ENCODE assay signal across 12 cellular contexts in genomic region chr7:39754326-39755120, GRCh38.
A peak's percentile ranks its signal among the peaks of the same experiment; 100 is the strongest.
DNase-seq lines count a peak whose midpoint lies in the region; ATAC-seq, FAIRE-seq and TF ChIP-seq lines count a peak whose summit lies in the region.
"Had no signal": no experiment of that assay in that cellular context is flagged by ENCODE, and none has a peak within 500 bp of the region (broad histone marks: within the 10 kb centered on the region; RNA-seq: fewer than 3 reads in every experiment).

No MANE protein-coding gene starts in this region.

- TF ChIP-seq CTCF in K562 (IDR thresholded peaks at IDR 0.05 in 2 of 3, conservative IDR thresholded peaks at IDR 0.05 in 1 of 3; ENCODE audit: insufficient read depth in 2 of 3, low read depth in 1 of 3, low read length in 3 of 3), result no peak
- TF ChIP-seq CTCF in lung (IDR thresholded peaks at IDR 0.05; ENCODE audit: control extremely low read depth, extremely low read depth), result no peak
- TF ChIP-seq CTCF in MM.1S (IDR thresholded peaks at IDR 0.05; ENCODE audit: low read length), result no peak

- H3K36me3 ChIP-seq in ACC112 (ENCODE audit: insufficient read depth, low read length) (no peaks in the 10 kb centered on the region), K562 (ENCODE audit: control insufficient read depth, insufficient read depth, low read length) (no peaks in the 10 kb centered on the region), lung (ENCODE audit: control insufficient read depth in 2 of 2, insufficient read depth in 2 of 2, low read length in 2 of 2) (no peaks in the 10 kb centered on the region), MM.1S (replicated peaks; ENCODE audit: insufficient read depth, low read length) (no peaks in the 10 kb centered on the region)

- H2AFZ ChIP-seq in ACC112 (ENCODE audit: low read length, unreplicated experiment) (peak overlapping the region; percentile 89), K562 (ENCODE audit: low read depth, low read length) (no peak overlapping the region), MM.1S (ENCODE audit: low read length) (no peak overlapping the region)

- in situ Hi-C loops in K562 (cut with MboI), result no loop called here

- peak overlapping the region; percentile 85 for H3K27ac ChIP-seq in ACC112 (ENCODE audit: low read depth, low read length)
- H3K27ac ChIP-seq in K562 (ENCODE audit: extremely low read depth, low read depth, low read length), result no peak overlapping the region
- no peak overlapping the region for H3K27ac ChIP-seq in lung (ENCODE audit: low read depth in 1 of 2, low read length in 1 of 2)
- no peak overlapping the region for H3K27ac ChIP-seq in MM.1S (ENCODE audit: low read length)

- H4K20me1 ChIP-seq in K562 (replicated peaks; ENCODE audit: control insufficient read depth, insufficient read depth, low read length) (no peaks in the 10 kb centered on the region), MM.1S (ENCODE audit: insufficient read depth, low read length) (no peaks in the 10 kb centered on the region)

- 37% methylated on average over 13 of the region's 17 CpGs for WGBS in K562 (ENCODE audit: insufficient coverage, low coverage, missing lambda C conversion rate)
- 53 to 62% methylated on average over 17 of the region's 17 CpGs for WGBS in lung, 2 donors

- TF ChIP-seq RAD21 in K562 (CRISPR knock-in tag; conservative IDR thresholded peaks at IDR 0.05 in 1 of 2, IDR thresholded peaks at IDR 0.05 in 1 of 2), result no peak

- H3K27me3 ChIP-seq in ACC112 (ENCODE audit: insufficient read depth, low read length), result no peaks in the 10 kb centered on the region
- H3K27me3 ChIP-seq in K562 (ENCODE audit: control insufficient read depth in 2 of 2, insufficient read depth in 2 of 2, low read length in 2 of 2), result peaks cover 4 to 16% of the 10 kb centered on the region in 2 experiments; a peak in 3 of 5 replicates
- no peaks in the 10 kb centered on the region for H3K27me3 ChIP-seq in lung (ENCODE audit: control insufficient read depth, insufficient read depth)
- H3K27me3 ChIP-seq in MM.1S (replicated peaks; ENCODE audit: insufficient read depth, low read length), result no peaks in the 10 kb centered on the region

- H3K9me3 ChIP-seq in K562 (replicated peaks; ENCODE audit: control insufficient read depth, insufficient read depth, low read depth, low read length), result no peaks in the 10 kb centered on the region; the same call in 1 of the 2 replicates
- no peaks in the 10 kb centered on the region for H3K9me3 ChIP-seq in lung (ENCODE audit: control insufficient read depth in 2 of 2, insufficient read depth in 1 of 2, low read length in 1 of 2)
- H3K9me3 ChIP-seq in MM.1S (replicated peaks; ENCODE audit: insufficient read depth, low read length), result no peaks in the 10 kb centered on the region
- H3K9me3 ChIP-seq: Caco-2 had no signal

- no peaks in the 10 kb centered on the region for H3K9me2 ChIP-seq in MM.1S (replicated peaks; ENCODE audit: insufficient read depth, low read length)

- no peak for TF ChIP-seq EP300 in K562 (IDR thresholded peaks at IDR 0.05; ENCODE audit: low read length)

- POLR2A ChIA-PET in K562 (lab: Yijun Ruan, JAX), result no interaction called here

- FAIRE-seq in K562 (lab: Jason Lieb, UNC), result no peak

- intact Hi-C loops in K562 (cut with micrococcal nuclease), result no loop called here

- no peak for TF ChIP-seq POLR2A in K562 (conservative IDR thresholded peaks at IDR 0.05)

- H3K79me2 ChIP-seq in ACC112 (ENCODE audit: control insufficient read depth, insufficient read depth, low read length, unreplicated experiment) (no peaks in the 10 kb centered on the region), K562 (ENCODE audit: control insufficient read depth, insufficient read depth, low read length) (no peaks in the 10 kb centered on the region), MM.1S (ENCODE audit: low read length) (no peaks in the 10 kb centered on the region)

- ATAC-seq in K562, result 0 out of 3 replicates have a peak, but pooled peaks have one; percentile 40
- ATAC-seq in lung (ENCODE audit: insufficient read depth, low FRiP score), result peak; percentile 24
- no peak for ATAC-seq in GM21526 (IDR thresholded peaks at IDR 0.05; ENCODE audit: low FRiP score, unreplicated experiment)

- no TSS peak for BruUV-seq in K562 (replicated peaks; lab: Mats Ljungman, UMichigan)

- no peaks in the 10 kb centered on the region for H3K9me1 ChIP-seq in K562 (ENCODE audit: control insufficient read depth, insufficient read depth, low read length)

- H3K9ac ChIP-seq in K562 (ENCODE audit: insufficient read depth in 1 of 2, low read depth in 2 of 2, low read length in 2 of 2) (peak overlapping the region in 1 of 2 experiments; percentile 67; a peak in 1 of 4 replicates), MM.1S (ENCODE audit: low read length) (no peak overlapping the region)

- peak; percentile 45 for DNase-seq in HT1080 (ENCODE audit: low read depth)
- no peak for DNase-seq in K562 (ENCODE audit: extremely low read depth in 1 of 4, low spot score in 3 of 4)
- no peak for DNase-seq in lung (ENCODE audit: low spot score)
- no peak for DNase-seq in SIG-M5 treated with dmso at 0.1 percent for 504 hours (lab: John Stamatoyannopoulos, UW; ENCODE audit: unreplicated experiment)
- no peak for DNase-seq in MM.1S
- no peak for DNase-seq in HUDEP-2 (lab: John Stamatoyannopoulos, UW; ENCODE audit: unreplicated experiment in 76 of 76)
- DNase-seq: Caco-2, glutamatergic neuron, NCI-H774, retina had no signal

- H3K4me2 ChIP-seq in K562 (ENCODE audit: insufficient read depth, low read length) (no peak overlapping the region), MM.1S (ENCODE audit: low read depth, low read length) (no peak overlapping the region)

- CTCF ChIA-PET in K562 (lab: Yijun Ruan, JAX; ENCODE audit: low intra/inter-chr PET ratio), result no interaction called here

- no peaks in the 10 kb centered on the region for H3F3A ChIP-seq in MM.1S (ENCODE audit: insufficient read depth, low read length)

- H3K4me3 ChIP-seq in ACC112 (ENCODE audit: low read depth, low read length), result peak overlapping the region; percentile 68
- H3K4me3 ChIP-seq in K562, result no peak overlapping the region
- H3K4me3 ChIP-seq in lung, result no peak overlapping the region
- no peak overlapping the region for H3K4me3 ChIP-seq in MM.1S (ENCODE audit: low read length)

- H3K4me1 ChIP-seq in ACC112 (ENCODE audit: control insufficient read depth, insufficient read depth, low read length, unreplicated experiment) (peaks cover 17% of the 10 kb centered on the region), K562 (replicated peaks in 1 of 2; ENCODE audit: control insufficient read depth in 2 of 2, insufficient read depth in 2 of 2, low read length in 2 of 2) (peaks cover 0 to 8% of the 10 kb centered on the region in 2 experiments; a peak in 1 of 5 replicates), lung (ENCODE audit: control insufficient read depth in 2 of 2, insufficient read depth in 2 of 2, low read length in 2 of 2) (peaks cover 2 to 6% of the 10 kb centered on the region in 2 donors), MM.1S (ENCODE audit: low read length) (no peaks in the 10 kb centered on the region)

TF ChIP-seq in K562, 482 proteins besides CTCF, POLR2A, EP300 and RAD21:
- TF ChIP-seq ZNF707 (CRISPR knock-in tag; conservative IDR thresholded peaks at IDR 0.05), result peak; percentile 71; the same call in 1 of the 2 replicates
- TF ChIP-seq PBX2 (CRISPR knock-in tag; IDR thresholded peaks at IDR 0.05; ENCODE audit: low read depth), result no peak
- TF ChIP-seq PBX2 (tag; conservative IDR thresholded peaks at IDR 0.05; ENCODE audit: low read depth), result peak; percentile 94
- no peak for TF ChIP-seq ZNF232 (CRISPR knock-in tag; IDR thresholded peaks at IDR 0.05)
- TF ChIP-seq MEIS2 (IDR thresholded peaks at IDR 0.05; ENCODE audit: partially characterized antibody), result peak; percentile 96
- TF ChIP-seq, protein P1, sequence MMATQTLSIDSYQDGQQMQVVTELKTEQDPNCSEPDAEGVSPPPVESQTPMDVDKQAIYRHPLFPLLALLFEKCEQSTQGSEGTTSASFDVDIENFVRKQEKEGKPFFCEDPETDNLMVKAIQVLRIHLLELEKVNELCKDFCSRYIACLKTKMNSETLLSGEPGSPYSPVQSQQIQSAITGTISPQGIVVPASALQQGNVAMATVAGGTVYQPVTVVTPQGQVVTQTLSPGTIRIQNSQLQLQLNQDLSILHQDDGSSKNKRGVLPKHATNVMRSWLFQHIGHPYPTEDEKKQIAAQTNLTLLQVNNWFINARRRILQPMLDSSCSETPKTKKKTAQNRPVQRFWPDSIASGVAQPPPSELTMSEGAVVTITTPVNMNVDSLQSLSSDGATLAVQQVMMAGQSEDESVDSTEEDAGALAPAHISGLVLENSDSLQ (IDR thresholded peaks at IDR 0.05), result peak; percentile 81
- no peak for TF ChIP-seq JUND (IDR thresholded peaks at IDR 0.05; ENCODE audit: borderline replicate concordance, low read depth, low read length)
- 0 out of 3 replicates have a peak, but pooled peaks have one; percentile 38 for TF ChIP-seq JUND (tag; IDR thresholded peaks at IDR 0.05; ENCODE audit: borderline replicate concordance, low read depth, low read length)
- TF ChIP-seq ZNF384 (IDR thresholded peaks at IDR 0.05; ENCODE audit: low read depth, low read length), result no peak
TF ChIP-seq in K562: peak in this region for 5.
